Comparison of ENCODE assay signal across 1 cellular context in genomic region chr21:23936224-23936623, GRCh38.
TF ChIP-seq lines count a peak whose summit lies in the region.

No MANE protein-coding gene starts in this region.

TF ChIP-seq in GM12878, 131 proteins besides CTCF, POLR2A, EP300 and RAD21 (continued from another document):
- TF ChIP-seq SPI1 (IDR thresholded peaks at IDR 0.05; ENCODE audit: borderline replicate concordance, insufficient read depth, low read depth, low read length) (no peak), MTA2 (IDR thresholded peaks at IDR 0.05; ENCODE audit: low read depth) (no peak), CEBPB (IDR thresholded peaks at IDR 0.05; ENCODE audit: borderline replicate concordance in 1 of 2, low read depth in 2 of 2, low read length in 2 of 2) (no peak)
